ENCODE assay signal across 13 cellular contexts in the genomic region with DNA sequence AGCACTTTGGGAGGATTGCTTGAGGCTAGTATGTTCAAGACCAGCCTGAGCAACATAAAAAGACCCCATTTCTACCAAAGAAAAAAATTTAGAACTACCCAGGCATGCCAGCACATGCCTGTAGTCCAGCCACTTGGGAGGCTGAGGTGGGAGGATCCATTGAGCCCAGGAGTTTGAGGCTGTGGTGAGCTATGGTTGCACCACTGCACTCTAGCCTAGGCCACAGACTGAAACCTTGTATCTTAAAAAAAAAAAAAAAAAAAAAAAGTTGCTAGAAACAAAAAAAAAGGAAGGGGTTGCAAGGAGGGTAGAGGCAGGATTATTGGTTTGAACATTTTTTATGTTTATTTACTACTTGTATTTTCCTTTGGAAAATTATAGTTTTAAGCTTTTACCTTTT.
"Had no signal": no experiment of that assay in that cellular context is flagged by ENCODE, and none has a peak within 500 bp of the region (broad histone marks: within the 10 kb centered on the region; RNA-seq: fewer than 3 reads in every experiment).

No MANE protein-coding gene starts in this region.

- H3K4me3 Mint-ChIP-seq: activated naive CD8-positive, alpha-beta T cell; nephron progenitor cell had no signal

- ATAC-seq: activated T-cell treated with anti-CD3 and anti-CD28 coated beads, Interleukin-2, amount 50 U/mL, for 4 hours; lower lobe of right lung; stimulated activated naive B cell treated with anti-CD40 and anti-IgM and Interleukin-4, amounts not matched to agents 10 μg/mL and 1 μg/mL and 100 μg/mL, for 72 hours had no signal

- H3K9me3 Mint-ChIP-seq: activated T-cell treated with anti-CD3 and anti-CD28 coated beads, Interleukin-2, amount 50 U/mL, for 4 hours; nephron progenitor cell; stimulated activated naive B cell treated with anti-CD40 and anti-IgM and Interleukin-4, amounts not matched to agents 10 μg/mL and 1 μg/mL and 100 μg/mL, for 72 hours had no signal

- H3K27ac Mint-ChIP-seq: activated naive CD8-positive, alpha-beta T cell; nephron progenitor cell had no signal

- H3K27me3 Mint-ChIP-seq: activated naive CD8-positive, alpha-beta T cell; stimulated activated naive B cell treated with anti-CD40 and anti-IgM and Interleukin-4, amounts not matched to agents 10 μg/mL and 1 μg/mL and 100 μg/mL, for 72 hours had no signal

- DNase-seq: activated CD4-positive, CD25-positive, alpha-beta regulatory T cell treated with anti-CD3 and anti-CD28 coated beads, Interleukin-2, amount 50 U/mL, for 72 hours; activated CD8-positive, alpha-beta memory T cell treated with anti-CD3 and anti-CD28 coated beads, Interleukin-2, amount 50 U/mL, for 4 hours; activated T-cell treated with anti-CD3 and anti-CD28 coated beads, Interleukin-2, amount 50 U/mL, for 4 hours; effector CD4-positive, alpha-beta T cell; hypothalamus; islet precursor cell; lower lobe of right lung; nephron progenitor cell; sigmoid colon; stimulated activated CD4-positive, alpha-beta T cell treated with anti-CD3 and anti-CD28 coated beads, Interleukin-4, amount 100 ng/mL, for 24 hours; stimulated activated naive B cell treated with anti-CD40 and anti-IgM and Interleukin-4, amounts not matched to agents 10 μg/mL and 1 μg/mL and 100 μg/mL, for 72 hours; upper lobe of left lung had no signal
